ENCODE assay signal across 1 cellular context in the genomic region with DNA sequence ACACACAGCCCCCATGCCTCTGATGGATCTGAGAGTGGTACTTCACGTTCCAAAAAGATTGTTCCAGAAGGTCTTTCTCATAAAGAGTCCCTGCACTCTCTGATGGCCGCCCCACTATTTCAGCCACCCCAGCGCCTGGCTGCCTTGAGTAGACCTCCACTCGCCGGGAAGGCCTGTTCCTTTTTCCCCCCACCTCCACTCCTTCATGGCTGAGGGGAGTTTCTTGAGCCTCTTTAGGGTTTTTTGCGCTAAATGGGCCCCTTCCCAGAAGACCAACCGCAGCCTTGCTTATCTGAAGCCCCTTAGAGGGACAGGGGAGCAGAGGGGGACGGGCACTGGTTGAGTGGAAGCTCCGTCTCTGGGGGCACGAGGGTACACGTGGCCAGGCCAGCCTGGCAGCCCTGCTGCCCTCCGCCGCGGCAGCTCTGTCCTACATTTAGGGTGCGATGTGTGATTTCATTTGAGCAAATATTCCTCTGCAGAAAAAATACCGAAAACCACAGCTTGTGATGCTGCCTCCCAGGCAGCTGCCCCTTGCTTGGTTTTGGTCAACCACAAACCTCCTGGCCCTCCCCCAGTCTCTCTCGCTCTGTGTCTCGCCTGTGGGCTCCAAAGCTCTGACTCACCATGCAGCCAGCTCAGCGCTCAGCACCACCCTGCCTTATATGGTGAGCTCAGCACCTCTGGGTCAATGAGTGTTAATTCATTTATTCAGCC.
A peak's percentile ranks its signal among the peaks of the same experiment; 100 is the strongest.
TF ChIP-seq lines count a peak whose summit lies in the region.

No MANE protein-coding gene starts in this region.

TF ChIP-seq in H1, 55 proteins besides CTCF, POLR2A, EP300 and RAD21:
- TF ChIP-seq GABPA (IDR thresholded peaks at IDR 0.05; ENCODE audit: borderline replicate concordance, insufficient read depth, low read length) (no peak), CHD2 (IDR thresholded peaks at IDR 0.05; ENCODE audit: low read length) (no peak), TBP (IDR thresholded peaks at IDR 0.05; ENCODE audit: low read depth, low read length) (peak; percentile 65), POLR2AphosphoS5 (IDR thresholded peaks at IDR 0.05; ENCODE audit: low read depth, low read length) (peak; percentile 17; the same call in 1 of the 2 replicates), JUN (IDR thresholded peaks at IDR 0.05; ENCODE audit: low read depth, low read length) (peak; percentile 87), POU5F1 (IDR thresholded peaks at IDR 0.05; ENCODE audit: low read depth, low read length) (no peak), NRF1 (IDR thresholded peaks at IDR 0.05; ENCODE audit: low read depth, low read length) (no peak), NANOG (IDR thresholded peaks at IDR 0.05; ENCODE audit: insufficient read depth, low read depth, low read length, poor library complexity, severe bottlenecking) (no peak), TEAD4 (IDR thresholded peaks at IDR 0.05; ENCODE audit: low read depth, low read length) (no peak), BACH1 (IDR thresholded peaks at IDR 0.05; ENCODE audit: low read length) (peak; percentile 51), CREB1 (IDR thresholded peaks at IDR 0.05) (no peak), SUZ12 (IDR thresholded peaks at IDR 0.05; ENCODE audit: low read length) (no peak), CBX5 (IDR thresholded peaks at IDR 0.05; ENCODE audit: low read depth, low read length) (no peak), SRF (IDR thresholded peaks at IDR 0.05; ENCODE audit: low read depth, low read length) (peak; percentile 98), GTF2F1 (IDR thresholded peaks at IDR 0.05; ENCODE audit: borderline replicate concordance, low read depth, low read length) (no peak), SAP30 (IDR thresholded peaks at IDR 0.05; ENCODE audit: insufficient read depth, insufficient replicate concordance, low read length) (no peak), SP4 (IDR thresholded peaks at IDR 0.05; ENCODE audit: low read length) (peak; percentile 28; the same call in 1 of the 2 replicates), CHD7 (IDR thresholded peaks at IDR 0.05; ENCODE audit: insufficient replicate concordance, low read length) (no peak), SIRT6 (IDR thresholded peaks at IDR 0.05; ENCODE audit: low read length) (no peak), JUND (IDR thresholded peaks at IDR 0.05; ENCODE audit: low read length) (peak; percentile 87), TAF7 (optimal IDR thresholded peaks at IDR 0.05; ENCODE audit: borderline replicate concordance, low read depth, low read length) (peak; percentile 19), ZNF274 (IDR thresholded peaks at IDR 0.05; ENCODE audit: borderline replicate concordance, extremely low read depth, low read length) (no peak), HDAC6 (IDR thresholded peaks at IDR 0.05; ENCODE audit: low read depth, low read length) (no peak), RNF2 (IDR thresholded peaks at IDR 0.05; ENCODE audit: borderline replicate concordance, low read depth, low read length, missing control alignments, poor library complexity, severe bottlenecking) (no peak), PHF8 (conservative IDR thresholded peaks at IDR 0.05; ENCODE audit: low read depth, low read length) (no peak), CBX8 (IDR thresholded peaks at IDR 0.05; ENCODE audit: borderline replicate concordance, low read depth, low read length) (no peak), HDAC2 (IDR thresholded peaks at IDR 0.05; ENCODE audit: borderline replicate concordance in 1 of 2, low read depth in 2 of 2, low read length in 2 of 2) (no peak), RFX5 (IDR thresholded peaks at IDR 0.05; ENCODE audit: borderline replicate concordance, low read depth, low read length) (no peak), CHD1 (IDR thresholded peaks at IDR 0.05; ENCODE audit: low read depth, low read length) (no peak), ASH2L (IDR thresholded peaks at IDR 0.05; ENCODE audit: low read length) (peak; percentile 62), EGR1 (IDR thresholded peaks at IDR 0.05; ENCODE audit: borderline replicate concordance, low read depth, low read length) (no peak), MAFK (IDR thresholded peaks at IDR 0.05; ENCODE audit: low read depth, low read length) (0 out of 2 replicates have a peak, but pooled peaks have one; percentile 18), USF2 (IDR thresholded peaks at IDR 0.05; ENCODE audit: low read length) (no peak), SIX5 (IDR thresholded peaks at IDR 0.05; ENCODE audit: low read depth, low read length) (no peak)
- TF ChIP-seq, protein P1, sequence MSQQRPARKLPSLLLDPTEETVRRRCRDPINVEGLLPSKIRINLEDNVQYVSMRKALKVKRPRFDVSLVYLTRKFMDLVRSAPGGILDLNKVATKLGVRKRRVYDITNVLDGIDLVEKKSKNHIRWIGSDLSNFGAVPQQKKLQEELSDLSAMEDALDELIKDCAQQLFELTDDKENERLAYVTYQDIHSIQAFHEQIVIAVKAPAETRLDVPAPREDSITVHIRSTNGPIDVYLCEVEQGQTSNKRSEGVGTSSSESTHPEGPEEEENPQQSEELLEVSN (IDR thresholded peaks at IDR 0.05) = peak; percentile 15; the same call in 1 of the 2 replicates
